In the genomic region with DNA sequence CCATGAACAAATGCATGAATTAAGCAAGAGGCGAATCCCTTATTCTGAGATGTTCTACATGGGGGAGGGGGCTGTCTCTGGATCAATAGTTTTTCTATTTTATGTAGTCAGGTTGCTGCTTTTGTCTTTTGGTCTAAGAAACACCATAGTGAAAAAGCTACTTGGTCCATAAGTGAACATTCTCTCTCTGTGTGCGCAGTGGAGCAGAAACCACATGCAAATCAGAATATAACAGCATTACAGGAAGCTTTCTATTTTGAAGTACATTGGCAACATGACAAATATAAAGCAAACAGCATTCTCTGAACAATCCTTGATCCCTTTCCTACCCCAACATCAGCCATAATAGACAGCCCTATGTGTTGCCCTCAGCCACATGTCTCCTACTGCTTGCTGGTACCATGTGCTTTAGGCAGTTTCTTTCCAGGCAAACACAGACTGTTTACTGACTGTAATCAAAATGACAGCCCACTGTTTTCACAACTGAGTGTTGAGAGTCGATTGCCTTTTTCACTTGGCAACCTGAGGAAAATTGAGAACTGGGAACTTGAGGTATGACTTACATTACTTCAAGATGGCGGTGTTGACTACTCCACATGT, we compare ENCODE assay signal across 10 cellular contexts. TPM values are rescaled to one million over a fixed set of nuclear protein-coding genes. Genes with fewer than 3 reads are reported as not detected.
A peak's percentile ranks its signal among the peaks of the same experiment; 100 is the strongest.
DNase-seq lines count a peak whose midpoint lies in the region; ATAC-seq and TF ChIP-seq lines count a peak whose summit lies in the region.
"Had no signal": no experiment of that assay in that cellular context is flagged by ENCODE, and none has a peak within 500 bp of the region (broad histone marks: within the 10 kb centered on the region; RNA-seq: fewer than 3 reads in every experiment).

No MANE protein-coding gene starts in this region.

- H3F3A ChIP-seq in SK-N-SH (replicated peaks; ENCODE audit: insufficient read depth) = no peaks in the 10 kb centered on the region

- H3K27ac ChIP-seq in SK-N-SH (ENCODE audit: low read depth in 2 of 2, low read length in 1 of 2) = no peak overlapping the region
- no peak overlapping the region for H3K27ac ChIP-seq in esophagus muscularis mucosa (replicated peaks in 1 of 4)

- CTCF ChIA-PET in activated B cell treated with CpG ODN at 0.5 μM for 24 hours (lab: Charles Lee) = interaction anchor here (0.9 to 1.4 kb wide), 2 partner anchors 11 to 178 kb away, joined by 3 read pairs; a partner anchor contains a TSS
- CTCF ChIA-PET in SK-N-SH (lab: Yijun Ruan, JAX) = interaction anchor here (1.1 kb wide), 1 partner anchor 11 kb away, joined by 4 read pairs; a partner anchor contains a TSS

- POLR2A ChIA-PET in activated B cell treated with CpG ODN at 0.5 μM for 24 hours (lab: Charles Lee) (interaction anchor here (1.4 kb wide), 1 partner anchor 10 kb away, joined by 5 read pairs; a partner anchor contains a TSS), SK-N-SH (lab: Yijun Ruan, JAX) (no interaction called here)

- WGBS in SK-N-SH (ENCODE audit: low lambda C conversion rate) = 83% methylated on average over 4 of the region's 4 CpGs
- whole genome bisulfite sequencing in esophagus muscularis mucosa = 87% methylated on average over 4 of the region's 4 CpGs

- peak overlapping the region; percentile 29 for H3K4me3 Mint-ChIP-seq in activated B cell treated with CpG ODN at 0.5 μM for 24 hours

- peak overlapping the region; percentile 57 for H3K27ac Mint-ChIP-seq in activated B cell treated with CpG ODN at 0.5 μM for 24 hours

- no peaks in the 10 kb centered on the region for H3K36me3 Mint-ChIP-seq in activated B cell treated with CpG ODN at 0.5 μM for 24 hours (ENCODE audit: low read depth)

- TF ChIP-seq POLR2A in esophagus muscularis mucosa (IDR thresholded peaks at IDR 0.05; ENCODE audit: low read depth) = no peak

- no peak overlapping the region for H2AFZ ChIP-seq in SK-N-SH (ENCODE audit: low read depth)

- DNase-seq in activated B cell treated with CpG ODN at 0.5 μM for 24 hours (peak; percentile 15), foreskin melanocyte (no peak), SK-N-SH (no peak), esophagus muscularis mucosa (ENCODE audit: extremely low spot score) (no peak)
- DNase-seq in activated effector memory CD4-positive, alpha-beta T cell treated with anti-CD3 and anti-CD28 coated beads, Interleukin-2, amount 50 U/mL, for 16 hours = no peak
- DNase-seq: activated T-cell treated with anti-CD3 and anti-CD28 coated beads, Interleukin-2, amount 50 U/mL, for 48 hours; SW 1271 had no signal

- H3K9me3 Mint-ChIP-seq in activated B cell treated with CpG ODN at 0.5 μM for 24 hours = no peaks in the 10 kb centered on the region

- H3K4me1 Mint-ChIP-seq in activated B cell treated with CpG ODN at 0.5 μM for 24 hours = peaks cover 68% of the 10 kb centered on the region

- no peak for TF ChIP-seq CTCF in activated B cell treated with CpG ODN at 0.5 μM for 24 hours (IDR thresholded peaks at IDR 0.05)
- no peak for TF ChIP-seq CTCF in SK-N-SH (IDR thresholded peaks at IDR 0.05)
- TF ChIP-seq CTCF in esophagus muscularis mucosa (IDR thresholded peaks at IDR 0.05) = no peak

- peaks cover 0 to 2% of the 10 kb centered on the region in 2 experiments; a peak in 2 of 4 replicates for H3K4me1 ChIP-seq in SK-N-SH (ENCODE audit: control insufficient read depth in 1 of 2, insufficient read depth in 2 of 2, low read depth in 1 of 2, low read length in 1 of 2)
- no peaks in the 10 kb centered on the region for H3K4me1 ChIP-seq in esophagus muscularis mucosa

- peak; percentile 98 for ATAC-seq in GM18868 (IDR thresholded peaks at IDR 0.05; ENCODE audit: unreplicated experiment)
- peak; percentile 97 for ATAC-seq in HG02571 (IDR thresholded peaks at IDR 0.05; ENCODE audit: unreplicated experiment)
- ATAC-seq in HG03520 (IDR thresholded peaks at IDR 0.05; ENCODE audit: unreplicated experiment) = peak; percentile 96
- peak; percentile 93 for ATAC-seq in activated B cell treated with CpG ODN at 0.5 μM for 24 hours (ENCODE audit: low read depth)

- H3K4me3 ChIP-seq in SK-N-SH (ENCODE audit: low read depth in 2 of 2, low read length in 1 of 2) = no peak overlapping the region
- no peak overlapping the region for H3K4me3 ChIP-seq in esophagus muscularis mucosa

- H3K36me3 ChIP-seq in SK-N-SH (replicated peaks in 1 of 2; ENCODE audit: control insufficient read depth in 1 of 2, insufficient read depth in 2 of 2, low read length in 1 of 2) = no peaks in the 10 kb centered on the region
- no peaks in the 10 kb centered on the region for H3K36me3 ChIP-seq in esophagus muscularis mucosa

- H3K9me2 ChIP-seq in SK-N-SH = no peaks in the 10 kb centered on the region

- H3K9me3 ChIP-seq in SK-N-SH (no peaks in the 10 kb centered on the region), esophagus muscularis mucosa (no peaks in the 10 kb centered on the region)

- no peak overlapping the region for H3K4me2 ChIP-seq in SK-N-SH

- no peaks in the 10 kb centered on the region for H3K79me2 ChIP-seq in SK-N-SH (ENCODE audit: insufficient read depth)

- no peaks in the 10 kb centered on the region for H3K27me3 Mint-ChIP-seq in activated B cell treated with CpG ODN at 0.5 μM for 24 hours

- H3K9ac ChIP-seq in SK-N-SH = no peak overlapping the region

- intact Hi-C loops in activated B cell treated with CpG ODN at 0.5 μM for 24 hours (cut with micrococcal nuclease) (loop anchor here (1.0 to 5.0 kb wide), 3 partner anchors 9 to 46 kb away; no protein-coding TSS in a partner anchor), esophagus muscularis mucosa (cut with DNase I) (no loop called here)

- no peak for TF ChIP-seq EP300 in SK-N-SH (IDR thresholded peaks at IDR 0.05; ENCODE audit: borderline replicate concordance in 1 of 2, low read depth in 1 of 2, low read length in 1 of 2)
- no peak for TF ChIP-seq EP300 in esophagus muscularis mucosa (IDR thresholded peaks at IDR 0.05)

- no peaks in the 10 kb centered on the region for H4K20me1 ChIP-seq in SK-N-SH (ENCODE audit: insufficient read depth)

- H3K27me3 ChIP-seq in SK-N-SH (ENCODE audit: insufficient read depth) (no peaks in the 10 kb centered on the region), esophagus muscularis mucosa (no peaks in the 10 kb centered on the region)

- no peak for TF ChIP-seq RAD21 in SK-N-SH (IDR thresholded peaks at IDR 0.05; ENCODE audit: low read length)

TF ChIP-seq in SK-N-SH, 30 proteins besides CTCF, POLR2A, EP300 and RAD21:
- TF ChIP-seq CHD2 (IDR thresholded peaks at IDR 0.05; ENCODE audit: low read length, partially characterized antibody) (no peak), RXRA (IDR thresholded peaks at IDR 0.05; ENCODE audit: borderline replicate concordance, low read depth) (no peak)

RNA-seq across cellular contexts. Expression of a gene that starts 10.6 kb away (rescaled TPM):
- total RNA-seq in activated B cell treated with CpG ODN at 0.5 μM for 24 hours (2.2 and 2.6 TPM in 2 replicates), esophagus muscularis mucosa (1 to 10 TPM; 1.2 to 2.1 (median 1.7) TPM)
- polyA plus RNA-seq in SK-N-SH (2012; rRNA removed) = 0.33 and 0.97 TPM in 2 replicates
- 0.64 and 0.73 TPM in 2 replicates for polyA plus RNA-seq in SK-N-SH (2012; cell fraction: cytosol; rRNA removed)
- polyA plus RNA-seq in SK-N-SH (2012; cell fraction: nucleus; rRNA removed) = 1.3 and 1.6 TPM in 2 replicates

RNA-seq across cellular contexts. Expression of a gene that starts 45.9 kb away (rescaled TPM):
- total RNA-seq in activated B cell treated with CpG ODN at 0.5 μM for 24 hours (0.16 TPM in 1 of 2 replicates, not detected in the other), esophagus muscularis mucosa (under 1 TPM; 0.11 to 0.42 (median 0.15) TPM)
- 5.1 and 7.3 TPM in 2 replicates for polyA plus RNA-seq in SK-N-SH (2012; rRNA removed)
- polyA plus RNA-seq in SK-N-SH (2012; cell fraction: cytosol; rRNA removed) = 5.8 and 6.3 TPM in 2 replicates
- 8.3 and 16.8 TPM in 2 replicates for polyA plus RNA-seq in SK-N-SH (2012; cell fraction: nucleus; rRNA removed)
